Comparison of ENCODE assay signal across 8 cellular contexts in genomic region chr16:90022209-90023077, GRCh38. TPM values are rescaled to one million over a fixed set of nuclear protein-coding genes. Genes with fewer than 3 reads are reported as not detected.
DNase-seq lines count a peak whose midpoint lies in the region; ATAC-seq and TF ChIP-seq lines count a peak whose summit lies in the region.

No MANE protein-coding gene starts in this region.

- H3K9me2 ChIP-seq in HCT116 (ENCODE audit: insufficient read depth) = no peaks in the 10 kb centered on the region

- DNase-seq in DMS79 treated with DMSO at 0.1 percent for 48 hours (lab: John Stamatoyannopoulos, UW) (peak; percentile 49), HCT116 (ENCODE audit: low read depth, low spot score) (peak; percentile 87), NCI-H146 (lab: John Stamatoyannopoulos, UW) (peak; percentile 84), T-helper 22 cell (ENCODE audit: low read depth) (peak; percentile 45), astrocyte of the hippocampus (ENCODE audit: low read depth, low spot score) (peak; percentile 97), hypothalamus (lab: John Stamatoyannopoulos, UW) (peak; percentile 12 to 94 (median 84)), sigmoid colon (peak; percentile 94)

- H3K9ac ChIP-seq in HCT116 (ENCODE audit: low read length) = peak overlapping the region; percentile 91

- no peaks in the 10 kb centered on the region for H3K9me3 ChIP-seq in HCT116 (ENCODE audit: control insufficient read depth in 1 of 2, insufficient read depth in 1 of 2, low read depth in 1 of 2, low read length in 2 of 2)
- H3K9me3 ChIP-seq in sigmoid colon = no peaks in the 10 kb centered on the region

- no peak overlapping the region for H2AFZ ChIP-seq in HCT116 (ENCODE audit: low read depth, low read length, poor library complexity, severe bottlenecking)

- TF ChIP-seq RAD21 in HCT116 (IDR thresholded peaks at IDR 0.05; ENCODE audit: low read depth) = no peak

- peaks cover 68% of the 10 kb centered on the region for H3K79me2 ChIP-seq in HCT116 (ENCODE audit: insufficient read depth, low read length)

- RAD21 ChIA-PET in HCT116 (lab: Charles Lee; ENCODE audit: low non-redundant PET in 1 of 2, low total read pairs in 2 of 2, uncharacterized antibody in 2 of 2, unreplicated experiment in 2 of 2) = no interaction called here

- TF ChIP-seq CTCF in HCT116 (IDR thresholded peaks at IDR 0.05 in 2 of 3, conservative IDR thresholded peaks at IDR 0.05 in 1 of 3; ENCODE audit: borderline replicate concordance in 1 of 3, insufficient read depth in 1 of 3, low read depth in 2 of 3, low read length in 2 of 3) (no peak), sigmoid colon (IDR thresholded peaks at IDR 0.05) (no peak)

- intact Hi-C loops in HCT116 (cut with micrococcal nuclease) (no loop called here), sigmoid colon (cut with DNase I) (no loop called here)

- peaks cover under 1 to 3% of the 10 kb centered on the region in 2 experiments; a peak in 2 of 4 replicates for H3K36me3 ChIP-seq in HCT116 (ENCODE audit: control insufficient read depth in 1 of 2, insufficient read depth in 2 of 2, low read length in 2 of 2)
- H3K36me3 ChIP-seq in sigmoid colon = no peaks in the 10 kb centered on the region

- TF ChIP-seq POLR2A in HCT116 (IDR thresholded peaks at IDR 0.05; ENCODE audit: borderline replicate concordance, extremely low read depth, insufficient read depth, insufficient read length) (peak; percentile 90), sigmoid colon (IDR thresholded peaks at IDR 0.05) (no peak)

- no peaks in the 10 kb centered on the region for H4K20me1 ChIP-seq in HCT116 (ENCODE audit: insufficient read depth)

- peak overlapping the region; percentile 86 to 87 for H3K4me3 ChIP-seq in HCT116 (replicated peaks in 1 of 2; ENCODE audit: low read depth in 1 of 2, low read length in 2 of 2)
- H3K4me3 ChIP-seq in sigmoid colon = peak overlapping the region; percentile 69 to 87 (median 76)

- TF ChIP-seq EP300 in sigmoid colon (IDR thresholded peaks at IDR 0.05) = no peak

- H3K27me3 ChIP-seq in HCT116 (ENCODE audit: insufficient read depth, low read length) = no peaks in the 10 kb centered on the region
- H3K27me3 ChIP-seq in sigmoid colon = peaks cover 0 to 6% (median 4%) of the 10 kb centered on the region in 3 donors

- H3K4me1 ChIP-seq in HCT116 (ENCODE audit: control insufficient read depth in 1 of 2, insufficient read depth in 2 of 2, low read length in 2 of 2) = peaks cover 32 to 48% of the 10 kb centered on the region in 2 experiments
- H3K4me1 ChIP-seq in sigmoid colon = peaks cover 0 to 32% (median 28%) of the 10 kb centered on the region in 4 donors

- ATAC-seq in HCT116 (peak; percentile 80), HG03521 (IDR thresholded peaks at IDR 0.05; ENCODE audit: unreplicated experiment) (no peak)

- H3K27ac ChIP-seq in HCT116 (ENCODE audit: low read depth, low read length) (peak overlapping the region; percentile 50), sigmoid colon (peak overlapping the region; percentile 69 to 81 (median 74))

- BruUV-seq in HCT116 (replicated peaks; lab: Mats Ljungman, UMichigan) = TSS peak; percentile 53

- peak overlapping the region; percentile 91 for H3K4me2 ChIP-seq in HCT116 (ENCODE audit: low read length)

- CTCF ChIA-PET in HCT116 (lab: Charles Lee) = no interaction called here

- 5 to 6% methylated on average over 57 of the region's 57 CpGs for WGBS in sigmoid colon, 2 donors

- POLR2A ChIA-PET in HCT116 (lab: Charles Lee) = interaction anchor here (1.4 kb wide), 1 partner anchor 9 kb away, joined by 3 read pairs; no protein-coding TSS in a partner anchor

TF ChIP-seq in HCT116, 20 proteins besides CTCF, POLR2A, EP300 and RAD21:
- TF ChIP-seq POLR2AphosphoS5 (IDR thresholded peaks at IDR 0.05; ENCODE audit: low read depth, low read length) = peak; percentile 89
- TF ChIP-seq ZFX (IDR thresholded peaks at IDR 0.05) = peak; percentile 86; the same call in 1 of the 2 replicates
- no peak for TF ChIP-seq SIN3A (IDR thresholded peaks at IDR 0.05; ENCODE audit: low read depth)
- no peak for TF ChIP-seq CEBPB (IDR thresholded peaks at IDR 0.05; ENCODE audit: low read depth)
- TF ChIP-seq ZBTB33 (IDR thresholded peaks at IDR 0.05; ENCODE audit: extremely low read depth, insufficient replicate concordance, low read length) = peak; percentile 99
- TF ChIP-seq YY1 (IDR thresholded peaks at IDR 0.05; ENCODE audit: extremely low read depth, insufficient replicate concordance, low read depth, low read length) = peak; percentile 85
- TF ChIP-seq TCF7L2 (IDR thresholded peaks at IDR 0.05; ENCODE audit: borderline replicate concordance, extremely low read depth, insufficient read depth, insufficient read length) = peak; percentile 55
- no peak for TF ChIP-seq EZH2 (IDR thresholded peaks at IDR 0.05)
- no peak for TF ChIP-seq JUND (IDR thresholded peaks at IDR 0.05)
TF ChIP-seq in HCT116: peak in this region for 5.

RNA-seq across cellular contexts. Expression of gene DBNDD1, which starts 3.2 kb away (rescaled TPM):
- 60.2 TPM for total RNA-seq in HCT116 (2021; ENCODE audit: unreplicated experiment)
- polyA plus RNA-seq in HCT116 (2012) = 51.1 and 61.3 TPM in 2 replicates
- total RNA-seq in sigmoid colon = 1 to 10 TPM in 3 of 4 donors, not detected in 1; 1.4 to 3.0 (median 2.0) TPM
- polyA plus RNA-seq in sigmoid colon = 1 to 10 TPM; 3.6 to 5.0 (median 3.9) TPM

RNA-seq across cellular contexts. Expression of gene PRDM7, which starts 54.7 kb away (rescaled TPM):
- total RNA-seq in HCT116 (2021; ENCODE audit: unreplicated experiment) (0.07 TPM), sigmoid colon (not detected)
- polyA plus RNA-seq in HCT116 (2012) = 0.05 and 0.10 TPM in 2 replicates
- not detected for polyA plus RNA-seq in sigmoid colon

Comparison
In these comparisons a context has a peak if more than half of its experiments do, and no peak if none do; other contexts are left out.
1. DNase-seq: peak in every context shown above with its lines; median percentile 97 in astrocyte of the hippocampus; 94 in sigmoid colon; 87 in HCT116; 84 in NCI-H146; 84 in hypothalamus; 49 in DMS79 treated with DMSO at 0.1 percent for 48 hours; 45 in T-helper 22 cell.
2. RNA of gene DBNDD1, which starts 3.2 kb away (total RNA-seq): 60.2 TPM in HCT116 (single experiment); 1.4 to 3.0 TPM in sigmoid colon; every median in the first group is over 10 times any median in the second.